In genomic region chr6:161353208-161353613, GRCh38 we compare ENCODE assay signal across 11 cellular contexts.
DNase-seq lines count a peak whose midpoint lies in the region; ATAC-seq and TF ChIP-seq lines count a peak whose summit lies in the region.
"Had no signal": no experiment of that assay in that cellular context is flagged by ENCODE, and none has a peak within 500 bp of the region (broad histone marks: within the 10 kb centered on the region; RNA-seq: fewer than 3 reads in every experiment).

No MANE protein-coding gene starts in this region.

- no peaks in the 10 kb centered on the region for H3K9me3 ChIP-seq in tibial nerve

- no peak for TF ChIP-seq POLR2A in tibial nerve (IDR thresholded peaks at IDR 0.05)

- DNase-seq in NCI-H2227 (lab: John Stamatoyannopoulos, UW; ENCODE audit: unreplicated experiment) (peak; percentile 1), NCI-H2227 treated with DMSO at 0.1 percent for 48 hours (lab: John Stamatoyannopoulos, UW) (no peak), iPS DF 4.7 (ENCODE audit: extremely low read depth, low spot score) (peak; percentile 68), tibial nerve (ENCODE audit: low spot score in 2 of 2) (no peak), RWPE1 (ENCODE audit: low spot score) (no peak), T-helper 1 cell (no peak)
- DNase-seq: activated CD4-positive, alpha-beta T cell treated with anti-CD3 and anti-CD28 coated beads, Interleukin-2, amount 10 ng/mL, durations not matched to agents 7 days and 5 days; kidney glomerular epithelial cell; NCI-H1105 treated with DMSO at 0.1 percent for 48 hours had no signal

- ATAC-seq in HG03571 (IDR thresholded peaks at IDR 0.05; ENCODE audit: unreplicated experiment) = no peak

- H3K36me3 ChIP-seq in tibial nerve = no peaks in the 10 kb centered on the region

- H3K27ac ChIP-seq in VCaP (no peak overlapping the region), tibial nerve (peak overlapping the region in 3 of 4 donors; percentile 23 to 79 (median 29)), RWPE1 (no peak overlapping the region)

- H3K27me3 ChIP-seq in tibial nerve = no peaks in the 10 kb centered on the region

- CTCF ChIA-PET in RWPE1 (lab: Yijun Ruan, JAX) = interaction anchor here (0.6 to 1.8 kb wide), 7 partner anchors 9 to 598 kb away, joined by 3 to 5 read pairs (median 3); no protein-coding TSS in a partner anchor

- 42 to 59% methylated on average over 11 of the region's 11 CpGs for WGBS in tibial nerve, 2 donors

- TF ChIP-seq CTCF in VCaP (conservative IDR thresholded peaks at IDR 0.05) (0 out of 2 replicates have a peak, but pooled peaks have one; percentile 11), tibial nerve (IDR thresholded peaks at IDR 0.05) (peak; percentile 12 to 30 (median 19)), RWPE1 (conservative IDR thresholded peaks at IDR 0.05; ENCODE audit: low read depth) (no peak)

- H3K4me1 ChIP-seq in tibial nerve = no peaks in the 10 kb centered on the region

- POLR2A ChIA-PET in RWPE1 (lab: Yijun Ruan, JAX; ENCODE audit: low non-redundant PET) = interaction anchor here (0.6 kb wide), 1 partner anchor 10 kb away, joined by 3 read pairs; no protein-coding TSS in a partner anchor

- TF ChIP-seq EP300 in tibial nerve (IDR thresholded peaks at IDR 0.05) = no peak

- H3K4me3 ChIP-seq in tibial nerve = peak overlapping the region in 1 of 4 donors; percentile 7

Comparison
In these comparisons a context has a peak if more than half of its experiments do, and no peak if none do; other contexts are left out.
1. DNase-seq: peak in NCI-H2227 (single experiment) and iPS DF 4.7 (single experiment); none in NCI-H2227 treated with DMSO at 0.1 percent for 48 hours (single experiment), tibial nerve (0 of 2), RWPE1 (single experiment) and T-helper 1 cell (0 of 5).
2. H3K27ac ChIP-seq: peak in tibial nerve (3 of 4); none in VCaP (single experiment) and RWPE1 (single experiment).